In the genomic region with DNA sequence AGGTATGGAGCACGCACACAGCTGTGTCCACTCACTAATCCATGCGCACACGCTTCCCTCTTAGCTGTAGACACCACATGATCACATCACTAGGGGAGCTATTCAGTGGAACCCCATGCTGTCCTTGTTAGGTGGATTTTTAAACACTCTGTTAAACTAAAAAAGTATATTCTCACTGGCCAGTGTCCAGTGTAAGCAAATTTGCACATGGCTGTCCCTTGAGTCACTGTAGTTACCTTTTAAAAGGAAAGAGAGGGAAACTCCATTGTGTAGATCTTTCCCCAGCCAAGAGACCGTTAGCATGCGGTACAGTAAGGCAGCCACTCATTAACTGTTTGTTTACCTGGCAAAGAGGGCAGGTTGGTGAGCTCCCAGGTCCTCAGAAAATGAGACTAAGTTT, we compare ENCODE assay signal across 15 cellular contexts.
DNase-seq lines count a peak whose midpoint lies in the region; ATAC-seq and TF ChIP-seq lines count a peak whose summit lies in the region.
"Had no signal": no experiment of that assay in that cellular context is flagged by ENCODE, and none has a peak within 500 bp of the region (broad histone marks: within the 10 kb centered on the region; RNA-seq: fewer than 3 reads in every experiment).

No MANE protein-coding gene starts in this region.

- H3K4me3 Mint-ChIP-seq in HFFc6 = no peak overlapping the region
- H3K4me3 Mint-ChIP-seq in naive thymus-derived CD4-positive, alpha-beta T cell = no peak overlapping the region
- H3K4me3 Mint-ChIP-seq: activated naive CD8-positive, alpha-beta T cell had no signal

- H3K4me1 Mint-ChIP-seq in HFFc6 (ENCODE audit: low read depth) = peaks cover 22% of the 10 kb centered on the region
- H3K4me1 Mint-ChIP-seq in naive thymus-derived CD4-positive, alpha-beta T cell = peaks cover 0 to 10% (median 8%) of the 10 kb centered on the region in 7 donors

- POLR2A ChIA-PET in naive thymus-derived CD4-positive, alpha-beta T cell (lab: Charles Lee) = no interaction called here

- peak overlapping the region; percentile 26 for H3K27ac ChIP-seq in WERI-Rb-1
- no peak overlapping the region for H3K27ac ChIP-seq in naive thymus-derived CD4-positive, alpha-beta T cell (ENCODE audit: low read depth, low read length)
- H3K27ac ChIP-seq: ovary, PC-9 had no signal

- intact Hi-C loops in naive thymus-derived CD4-positive, alpha-beta T cell (cut with micrococcal nuclease) = no loop called here

- peaks cover 3% of the 10 kb centered on the region for H3K27me3 Mint-ChIP-seq in HFFc6 (ENCODE audit: insufficient read depth)
- peaks cover 12 to 35% (median 15%) of the 10 kb centered on the region in 5 donors for H3K27me3 Mint-ChIP-seq in naive thymus-derived CD4-positive, alpha-beta T cell

- no peak overlapping the region for H3K4me3 ChIP-seq in WERI-Rb-1 (ENCODE audit: low read depth, low read length)
- no peak overlapping the region for H3K4me3 ChIP-seq in naive thymus-derived CD4-positive, alpha-beta T cell (ENCODE audit: low read length)
- H3K4me3 ChIP-seq: K562, ovary, PC-9 had no signal

- TF ChIP-seq CTCF in HFFc6 (IDR thresholded peaks at IDR 0.05) (0 out of 2 replicates have a peak, but pooled peaks have one; percentile 11), WERI-Rb-1 (IDR thresholded peaks at IDR 0.05; ENCODE audit: low read depth, low read length) (no peak)

- no peaks in the 10 kb centered on the region for H3K9me3 Mint-ChIP-seq in HFFc6
- H3K9me3 Mint-ChIP-seq in naive thymus-derived CD4-positive, alpha-beta T cell = peaks cover 0 to 1% (median 0%) of the 10 kb centered on the region in 11 donors

- DNase-seq in A172 (ENCODE audit: low spot score) = peak; percentile 59
- peak; percentile 6 for DNase-seq in HFFc6
- DNase-seq in WERI-Rb-1 = no peak
- peak; percentile 65 for DNase-seq in iris pigment epithelial cell (ENCODE audit: low read depth)
- no peak for DNase-seq in NCI-H226
- DNase-seq in naive thymus-derived CD4-positive, alpha-beta T cell = no peak
- no peak for DNase-seq in NCI-H2227 (lab: John Stamatoyannopoulos, UW; ENCODE audit: unreplicated experiment)
- DNase-seq: BE2C, left ventricle myocardium superior, NCI-H2029, ovary, PC-9 had no signal

- peaks cover 13% of the 10 kb centered on the region; the same call in 1 of the 2 replicates for H3K36me3 Mint-ChIP-seq in HFFc6 (ENCODE audit: low read depth)
- H3K36me3 Mint-ChIP-seq in naive thymus-derived CD4-positive, alpha-beta T cell = no peaks in the 10 kb centered on the region
- H3K36me3 Mint-ChIP-seq: activated naive CD8-positive, alpha-beta T cell had no signal

- H3K9me3 ChIP-seq in WERI-Rb-1 (ENCODE audit: severe bottlenecking) = no peaks in the 10 kb centered on the region
- H3K9me3 ChIP-seq in naive thymus-derived CD4-positive, alpha-beta T cell (ENCODE audit: control insufficient read depth in 2 of 3, low read length in 3 of 3) = no peaks in the 10 kb centered on the region
- H3K9me3 ChIP-seq: BE2C, ovary had no signal

- no peaks in the 10 kb centered on the region for H3K27me3 ChIP-seq in WERI-Rb-1 (ENCODE audit: insufficient read depth, low read depth, severe bottlenecking)
- no peaks in the 10 kb centered on the region for H3K27me3 ChIP-seq in naive thymus-derived CD4-positive, alpha-beta T cell (ENCODE audit: control insufficient read depth in 2 of 2, insufficient read depth in 2 of 2, low read length in 2 of 2)
- H3K27me3 ChIP-seq: BE2C, ovary had no signal

- H3K36me3 ChIP-seq in WERI-Rb-1 = no peaks in the 10 kb centered on the region
- no peaks in the 10 kb centered on the region for H3K36me3 ChIP-seq in naive thymus-derived CD4-positive, alpha-beta T cell (ENCODE audit: control insufficient read depth in 2 of 3, insufficient read depth in 3 of 3, low read length in 3 of 3)
- H3K36me3 ChIP-seq: BE2C, ovary had no signal

- CTCF ChIA-PET in naive thymus-derived CD4-positive, alpha-beta T cell (lab: Charles Lee) = no interaction called here

- peak overlapping the region; percentile 51; the same call in 1 of the 2 replicates for H3K27ac Mint-ChIP-seq in HFFc6
- no peak overlapping the region for H3K27ac Mint-ChIP-seq in naive thymus-derived CD4-positive, alpha-beta T cell
- H3K27ac Mint-ChIP-seq: activated naive CD8-positive, alpha-beta T cell had no signal

- no peaks in the 10 kb centered on the region for H3K4me1 ChIP-seq in naive thymus-derived CD4-positive, alpha-beta T cell (ENCODE audit: control insufficient read depth in 2 of 2, insufficient read depth in 2 of 2, low read length in 2 of 2)
- H3K4me1 ChIP-seq: BE2C had no signal

- ATAC-seq in naive thymus-derived CD4-positive, alpha-beta T cell = no peak
- ATAC-seq in HG03460 (IDR thresholded peaks at IDR 0.05; ENCODE audit: unreplicated experiment) = no peak
- ATAC-seq: K562, left ventricle myocardium superior had no signal

Comparison
In these comparisons a context has a peak if more than half of its experiments do, and no peak if none do; other contexts are left out.
1. DNase-seq: peak in A172 (single experiment), HFFc6 (single experiment) and iris pigment epithelial cell (single experiment); none in WERI-Rb-1 (single experiment), NCI-H226 (single experiment), naive thymus-derived CD4-positive, alpha-beta T cell (0 of 9) and NCI-H2227 (single experiment).